ENCODE assay signal across 10 cellular contexts in the genomic region with DNA sequence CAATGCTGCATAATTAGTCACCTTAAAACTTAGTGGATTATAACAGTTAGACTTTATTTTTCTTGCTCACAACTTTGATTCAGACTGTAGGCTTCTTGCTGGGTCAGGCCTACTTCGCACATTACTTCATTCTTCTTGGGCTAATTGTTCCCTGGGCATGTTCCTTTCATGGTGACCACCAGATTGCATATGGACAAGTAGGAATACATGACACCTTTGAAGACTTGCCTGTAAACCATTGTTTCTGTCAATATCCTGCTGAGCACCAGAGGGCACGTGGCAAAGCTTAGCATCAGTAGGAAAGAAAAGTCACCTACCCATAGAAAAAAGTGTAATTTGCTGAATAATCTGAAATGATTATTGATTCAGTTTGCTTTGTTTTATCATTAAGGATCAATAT.
"Had no signal": no experiment of that assay in that cellular context is flagged by ENCODE, and none has a peak within 500 bp of the region (broad histone marks: within the 10 kb centered on the region; RNA-seq: fewer than 3 reads in every experiment).

No MANE protein-coding gene starts in this region.

- H3K9ac ChIP-seq: GM23248 had no signal

- FAIRE-seq: H54, K562 had no signal

- DNase-seq: GM23248, GOT3, H9, HCEC 1CT, HFFc6, IMR-90, KG1 had no signal

- H3K27ac ChIP-seq: GM23248, HL-60 had no signal

- H2AFZ ChIP-seq: GM23248 had no signal

- H3K4me3 ChIP-seq: GM23248, K562 had no signal
